In the genomic region with DNA sequence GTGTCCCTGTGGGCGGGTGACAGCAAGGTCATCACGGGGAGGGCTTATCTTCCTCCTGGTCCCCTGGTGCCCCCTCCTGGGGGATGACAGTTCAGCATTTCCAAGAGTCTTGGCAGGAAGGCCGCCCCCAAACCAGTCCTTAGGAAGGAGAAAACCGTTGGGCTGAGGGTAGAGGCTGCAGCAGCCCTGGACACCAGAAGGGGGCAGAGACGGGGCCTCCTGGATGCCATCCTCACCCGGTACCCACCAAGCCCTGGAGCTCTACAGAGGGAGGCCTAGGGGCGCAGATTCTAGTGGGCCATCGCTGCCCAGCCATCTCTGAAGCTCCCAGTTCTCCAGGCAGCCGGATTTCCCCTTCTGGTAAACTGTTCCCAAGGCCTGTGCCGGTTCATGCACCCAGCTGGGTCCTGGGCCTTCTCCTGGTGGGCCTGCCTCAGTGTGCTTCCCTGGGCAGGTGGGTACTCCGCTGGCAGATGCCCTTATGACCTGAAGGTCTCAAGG, we compare ENCODE assay signal across 9 cellular contexts. TPM values are rescaled to one million over a fixed set of nuclear protein-coding genes. Genes with fewer than 3 reads are reported as not detected.
DNase-seq lines count a peak whose midpoint lies in the region; ATAC-seq, FAIRE-seq and TF ChIP-seq lines count a peak whose summit lies in the region.
"Had no signal": no experiment of that assay in that cellular context is flagged by ENCODE, and none has a peak within 500 bp of the region (broad histone marks: within the 10 kb centered on the region; RNA-seq: fewer than 3 reads in every experiment).

No MANE protein-coding gene starts in this region.

- no peak for TF ChIP-seq POLR2A in A549 (IDR thresholded peaks at IDR 0.05; ENCODE audit: low read length)

- H3K4me2 ChIP-seq in A549, result no peak overlapping the region

- 0 out of 5 replicates have a peak, but pooled peaks of 1 of the 2 experiments have one; percentile 24 for TF ChIP-seq RAD21 in A549 (conservative IDR thresholded peaks at IDR 0.05 in 1 of 2, IDR thresholded peaks at IDR 0.05 in 1 of 2)

- H3K27ac ChIP-seq in A549, result no peak overlapping the region
- H3K27ac ChIP-seq: pancreas had no signal

- peaks cover 31% of the 10 kb centered on the region for H3K9me3 ChIP-seq in A549
- H3K9me3 ChIP-seq: pancreas had no signal

- ATAC-seq in A549, result peak; percentile 51 to 64; a peak in 5 of 6 replicates

- no peak overlapping the region for H3K4me3 ChIP-seq in A549
- H3K4me3 ChIP-seq in GM12864 (ENCODE audit: low read depth, low read length), result no peak overlapping the region
- H3K4me3 ChIP-seq in fibroblast of pulmonary artery (replicated peaks; ENCODE audit: low read depth, low read length), result no peak overlapping the region
- H3K4me3 ChIP-seq: pancreas had no signal

- no peaks in the 10 kb centered on the region for H3K4me1 ChIP-seq in A549
- H3K4me1 ChIP-seq: pancreas had no signal

- CTCF ChIA-PET in A549 (lab: Yijun Ruan, JAX), result no interaction called here

- DNase-seq in A549 (ENCODE audit: low read depth in 1 of 2, low spot score in 1 of 2) (peak; percentile 10 to 45), GM12864 (ENCODE audit: low read depth) (no peak), RCC 7860 (ENCODE audit: low spot score) (peak; percentile 24), fibroblast of pulmonary artery (ENCODE audit: low read depth) (peak; percentile 23), GOT3 (lab: John Stamatoyannopoulos, UW) (no peak), hippocampal formation (lab: John Stamatoyannopoulos, UW) (no peak), GM13977 (ENCODE audit: low spot score) (no peak), activated gamma-delta T cell treated with Interleukin-2 at 50 U/mL for 16 hours (no peak)

- WGBS in A549 (ENCODE audit: missing lambda C conversion rate), result 96% methylated on average over 5 of the region's 11 CpGs

- no peak for TF ChIP-seq EP300 in A549 (IDR thresholded peaks at IDR 0.05)

- FAIRE-seq in A549 (lab: Jason Lieb, UNC) (no peak), RCC 7860 (lab: Jason Lieb, UNC) (no peak)
- FAIRE-seq: pancreas had no signal

- POLR2A ChIA-PET in A549 (lab: Yijun Ruan, JAX), result no interaction called here

- no peak for TF ChIP-seq CTCF in A549 (IDR thresholded peaks at IDR 0.05)
- TF ChIP-seq CTCF in GM12864 (IDR thresholded peaks at IDR 0.05; ENCODE audit: low read depth, low read length, missing control alignments), result peak; percentile 15
- no peak for TF ChIP-seq CTCF in fibroblast of pulmonary artery (IDR thresholded peaks at IDR 0.05; ENCODE audit: low read length, missing control alignments)
- TF ChIP-seq CTCF in GM13977 (IDR thresholded peaks at IDR 0.05; ENCODE audit: extremely low read depth, insufficient read depth, missing control alignments), result no peak

- in situ Hi-C loops in GM13977 (cut with MboI; ENCODE audit: low pct_unique_long_range_greater_than_20kb, low sequenced_read_pairs, unreplicated experiment), result no loop called here

TF ChIP-seq in A549, 52 proteins besides CTCF, POLR2A, EP300 and RAD21:
- TF ChIP-seq KDM5A (IDR thresholded peaks at IDR 0.05) (no peak), KDM1A (IDR thresholded peaks at IDR 0.05; ENCODE audit: low read depth) (no peak), ZNF302 (CRISPR knock-in tag; IDR thresholded peaks at IDR 0.05) (no peak), BHLHE40 (IDR thresholded peaks at IDR 0.05; ENCODE audit: low read depth, low read length) (no peak), RCOR1 (IDR thresholded peaks at IDR 0.05; ENCODE audit: low read depth, low read length) (no peak), POLR2AphosphoS2 (conservative IDR thresholded peaks at IDR 0.05; ENCODE audit: low read length) (no peak), RFX5 (IDR thresholded peaks at IDR 0.05) (no peak)
- TF ChIP-seq, protein P1, sequence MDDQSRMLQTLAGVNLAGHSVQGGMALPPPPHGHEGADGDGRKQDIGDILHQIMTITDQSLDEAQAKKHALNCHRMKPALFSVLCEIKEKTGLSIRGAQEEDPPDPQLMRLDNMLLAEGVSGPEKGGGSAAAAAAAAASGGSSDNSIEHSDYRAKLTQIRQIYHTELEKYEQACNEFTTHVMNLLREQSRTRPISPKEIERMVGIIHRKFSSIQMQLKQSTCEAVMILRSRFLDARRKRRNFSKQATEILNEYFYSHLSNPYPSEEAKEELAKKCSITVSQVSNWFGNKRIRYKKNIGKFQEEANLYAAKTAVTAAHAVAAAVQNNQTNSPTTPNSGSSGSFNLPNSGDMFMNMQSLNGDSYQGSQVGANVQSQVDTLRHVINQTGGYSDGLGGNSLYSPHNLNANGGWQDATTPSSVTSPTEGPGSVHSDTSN (IDR thresholded peaks at IDR 0.05), result no peak
- TF ChIP-seq, protein P2, sequence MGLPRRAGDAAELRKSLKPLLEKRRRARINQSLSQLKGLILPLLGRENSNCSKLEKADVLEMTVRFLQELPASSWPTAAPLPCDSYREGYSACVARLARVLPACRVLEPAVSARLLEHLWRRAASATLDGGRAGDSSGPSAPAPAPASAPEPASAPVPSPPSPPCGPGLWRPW (IDR thresholded peaks at IDR 0.05), result no peak

RNA-seq across cellular contexts. Expression of a gene that starts 14.8 kb away (rescaled TPM):
- polyA plus RNA-seq in A549 (2011; rRNA removed) (5.3 and 5.4 TPM in 2 replicates), A549 (2017; fragmentation: RNase III; extraction: RNeasy Plus Mini Kit Qiagen cat#74134 plus additional on column Dnase treatment) (3.6 to 3.7 TPM (median 3.6 TPM) in 3 replicates)
- polyA plus RNA-seq in A549 (2012; cell fraction: cytosol; rRNA removed), result 1.6 and 1.7 TPM in 2 replicates
- polyA plus RNA-seq in A549 (2012; cell fraction: nucleus; rRNA removed), result 2.2 and 2.3 TPM in 2 replicates
- polyA minus RNA-seq in A549 (2011; rRNA and poly(A)+ RNA removed), result 3.4 and 4.3 TPM in 2 replicates

RNA-seq across cellular contexts. Expression of a gene that starts 40.4 kb away (rescaled TPM):
- polyA plus RNA-seq in A549 (2011; rRNA removed) (3.5 and 4.3 TPM in 2 replicates), A549 (2017; fragmentation: RNase III; extraction: RNeasy Plus Mini Kit Qiagen cat#74134 plus additional on column Dnase treatment) (2.9 to 3.3 TPM (median 3.0 TPM) in 3 replicates)
- 0.85 and 1.0 TPM in 2 replicates for polyA plus RNA-seq in A549 (2012; cell fraction: cytosol; rRNA removed)
- polyA plus RNA-seq in A549 (2012; cell fraction: nucleus; rRNA removed), result 0.36 and 0.54 TPM in 2 replicates
- polyA minus RNA-seq in A549 (2011; rRNA and poly(A)+ RNA removed), result 1.1 and 1.2 TPM in 2 replicates

RNA-seq across cellular contexts. Expression of a gene that starts 52.8 kb away (rescaled TPM):
- polyA plus RNA-seq in A549 (2011; rRNA removed) (6.4 and 6.5 TPM in 2 replicates), A549 (2017; fragmentation: RNase III; extraction: RNeasy Plus Mini Kit Qiagen cat#74134 plus additional on column Dnase treatment) (4.4 to 5.5 TPM (median 5.3 TPM) in 3 replicates)
- 2.8 and 3.2 TPM in 2 replicates for polyA plus RNA-seq in A549 (2012; cell fraction: cytosol; rRNA removed)
- polyA plus RNA-seq in A549 (2012; cell fraction: nucleus; rRNA removed), result 3.1 and 4.6 TPM in 2 replicates
- polyA minus RNA-seq in A549 (2011; rRNA and poly(A)+ RNA removed), result 15.0 and 15.1 TPM in 2 replicates

Comparison
In these comparisons a context has a peak if more than half of its experiments do, and no peak if none do; other contexts are left out.
1. DNase-seq: peak in A549 (2 of 2), RCC 7860 (single experiment) and fibroblast of pulmonary artery (single experiment); none in GM12864 (single experiment), GOT3 (single experiment), hippocampal formation (0 of 2), GM13977 (single experiment) and activated gamma-delta T cell treated with Interleukin-2 at 50 U/mL for 16 hours (single experiment).